13 cellular contexts compared by ENCODE assay signal in the genomic region with DNA sequence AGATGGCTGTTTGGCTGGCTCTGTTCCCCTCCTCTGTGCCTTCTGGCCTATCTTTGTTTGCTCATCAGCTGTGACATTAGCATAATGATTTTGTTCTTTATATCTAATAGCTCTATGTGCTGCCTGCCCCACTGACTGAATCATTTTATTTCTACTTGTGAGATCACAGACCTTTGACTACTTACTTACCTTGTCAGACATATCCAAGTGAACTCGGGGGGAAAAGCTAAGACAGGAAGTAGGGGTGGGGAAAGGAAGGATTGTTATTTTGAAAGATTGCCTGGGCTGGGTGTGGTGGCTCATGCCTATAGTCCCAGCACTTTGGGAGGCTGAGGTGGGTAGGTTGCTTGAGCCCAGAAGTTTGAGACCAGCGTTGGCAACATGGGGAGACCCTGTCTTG.
DNase-seq lines count a peak whose midpoint lies in the region; ATAC-seq and TF ChIP-seq lines count a peak whose summit lies in the region.
"Had no signal": no experiment of that assay in that cellular context is flagged by ENCODE, and none has a peak within 500 bp of the region (broad histone marks: within the 10 kb centered on the region; RNA-seq: fewer than 3 reads in every experiment).

No MANE protein-coding gene starts in this region.

- H3K9me3 ChIP-seq in adrenal gland (replicated peaks in 1 of 3) (no peaks in the 10 kb centered on the region), gastroesophageal sphincter (no peaks in the 10 kb centered on the region), neural progenitor cell (ENCODE audit: low read depth) (no peaks in the 10 kb centered on the region)

- H4K20me1 ChIP-seq in neural progenitor cell (ENCODE audit: low read depth) = peaks cover 39% of the 10 kb centered on the region

- no peaks in the 10 kb centered on the region for H3K27me3 Mint-ChIP-seq in neural progenitor cell (ENCODE audit: insufficient read depth, low read depth)

- peaks cover 9 to 23% of the 10 kb centered on the region in 2 donors for H3K4me1 ChIP-seq in adrenal gland (replicated peaks in 1 of 2)
- H3K4me1 ChIP-seq in gastroesophageal sphincter = peaks cover 0 to 80% (median 24%) of the 10 kb centered on the region in 3 donors
- H3K4me1 ChIP-seq in neural progenitor cell = no peaks in the 10 kb centered on the region

- TF ChIP-seq EP300 in gastroesophageal sphincter (IDR thresholded peaks at IDR 0.05) = no peak

- H3K4me1 Mint-ChIP-seq in neural progenitor cell = peaks cover 23% of the 10 kb centered on the region

- intact Hi-C loops in adrenal gland (cut with DNase I) (no loop called here), sciatic nerve (cut with DNase I) (no loop called here)

- no peak overlapping the region for H2AFZ ChIP-seq in neural progenitor cell (replicated peaks)

- no peaks in the 10 kb centered on the region for H3K27me3 ChIP-seq in adrenal gland
- no peaks in the 10 kb centered on the region for H3K27me3 ChIP-seq in gastroesophageal sphincter
- H3K27me3 ChIP-seq in neural progenitor cell = no peaks in the 10 kb centered on the region

- H3K36me3 Mint-ChIP-seq in neural progenitor cell = peaks cover 11% of the 10 kb centered on the region

- H3K27ac Mint-ChIP-seq in neural progenitor cell = no peak overlapping the region

- no peak for TF ChIP-seq POLR2A in adrenal gland (IDR thresholded peaks at IDR 0.05)
- TF ChIP-seq POLR2A in gastroesophageal sphincter (IDR thresholded peaks at IDR 0.05) = no peak

- H3K36me3 ChIP-seq in adrenal gland (replicated peaks in 1 of 2) (no peaks in the 10 kb centered on the region), gastroesophageal sphincter (no peaks in the 10 kb centered on the region), neural progenitor cell (no peaks in the 10 kb centered on the region)

- peaks cover 5% of the 10 kb centered on the region for H3K79me2 ChIP-seq in neural progenitor cell (ENCODE audit: low read depth)

- no peaks in the 10 kb centered on the region for H3K9me3 Mint-ChIP-seq in neural progenitor cell

- ATAC-seq in gastroesophageal sphincter (no peak), sciatic nerve (peak; percentile 40)

- 56 to 60% (median 58%) methylated on average over 2 of the region's 2 CpGs for WGBS in adrenal gland, 4 donors
- 0% methylated on average over 1 of the region's 2 CpGs; no CpG with 5 or more reads in 1 of the 2 donors for WGBS in gastroesophageal sphincter (ENCODE audit: low coverage in 1 of 2), 2 donors

- H3F3A ChIP-seq in neural progenitor cell (ENCODE audit: low read depth) = no peaks in the 10 kb centered on the region

- H3K4me3 ChIP-seq in adrenal gland = no peak overlapping the region
- H3K4me3 ChIP-seq in gastroesophageal sphincter = no peak overlapping the region
- no peak overlapping the region for H3K4me3 ChIP-seq in neural progenitor cell

- peak overlapping the region in 3 of 5 donors; percentile 33 to 81 (median 66) for H3K27ac ChIP-seq in adrenal gland
- peak overlapping the region; percentile 53 to 79 (median 71) for H3K27ac ChIP-seq in gastroesophageal sphincter
- H3K27ac ChIP-seq in neural progenitor cell = no peak overlapping the region

- H3K9ac ChIP-seq in neural progenitor cell = no peak overlapping the region

- no peak overlapping the region for H3K4me3 Mint-ChIP-seq in neural progenitor cell

- TF ChIP-seq CTCF in adrenal gland (IDR thresholded peaks at IDR 0.05) (no peak), gastroesophageal sphincter (IDR thresholded peaks at IDR 0.05) (no peak), neural progenitor cell (IDR thresholded peaks at IDR 0.05) (no peak)

- H3K4me2 ChIP-seq in neural progenitor cell = no peak overlapping the region

- DNase-seq in EH (ENCODE audit: low read depth) = peak; percentile 47
- no peak for DNase-seq in adrenal gland
- DNase-seq in sciatic nerve (ENCODE audit: low spot score) = no peak
- DNase-seq in HUDEP-2 (lab: John Stamatoyannopoulos, UW; ENCODE audit: unreplicated experiment in 76 of 76) = no peak
- no peak for DNase-seq in NOMO-1 treated with DMSO at 0.1 percent for 48 hours (lab: John Stamatoyannopoulos, UW; ENCODE audit: unreplicated experiment)
- no peak for DNase-seq in stimulated activated naive CD4-positive, alpha-beta T cell treated with Interleukin-2 at 50 U/mL for 16 hours (lab: John Stamatoyannopoulos, UW)
- DNase-seq in neural progenitor cell (ENCODE audit: low spot score) = no peak
- DNase-seq: activated CD4-positive, CD25-positive, alpha-beta regulatory T cell; activated naive CD4-positive, alpha-beta T cell; KBM-7; NK-92 treated with Interleukin-12 subunit alpha and Interleukin-12 subunit beta, amount 100 ng/mL, for 24 hours; stimulated activated CD8-positive, alpha-beta memory T cell treated with anti-CD3 and anti-CD28 coated beads, Interleukin-4, amount 100 ng/mL, for 48 hours had no signal
